Comparison of ENCODE assay signal across 2 cellular contexts in the genomic region with DNA sequence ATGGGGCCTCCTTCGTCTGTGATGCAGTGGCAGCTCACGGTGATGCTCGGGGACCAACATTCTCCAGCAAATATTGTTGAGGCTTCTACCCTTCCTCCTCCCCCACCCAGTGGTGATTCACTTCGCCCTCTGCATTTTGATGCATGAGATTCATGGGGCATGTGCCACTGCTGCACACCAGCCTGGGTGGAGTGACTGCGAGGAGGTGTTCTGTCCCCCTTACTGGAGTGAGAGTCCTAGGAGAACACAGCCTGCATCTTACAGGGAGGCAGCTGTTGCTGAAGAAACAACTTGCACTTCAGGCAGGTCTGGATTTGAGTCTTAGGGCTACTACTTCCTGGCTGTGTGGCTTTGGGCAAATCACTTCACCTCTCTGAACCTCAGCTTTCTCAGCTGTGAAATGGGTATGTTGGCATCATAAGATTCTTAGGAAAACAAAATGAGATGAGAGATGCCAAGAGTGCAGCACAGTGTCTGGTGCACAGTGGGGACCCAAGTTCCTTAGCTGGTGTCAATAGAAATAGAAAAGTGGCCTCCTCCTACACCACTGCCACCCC.
TF ChIP-seq lines count a peak whose summit lies in the region.

No MANE protein-coding gene starts in this region.

TF ChIP-seq in SK-N-SH, 30 proteins besides CTCF, POLR2A, EP300 and RAD21:
- TF ChIP-seq GABPA (IDR thresholded peaks at IDR 0.05; ENCODE audit: low read depth) (no peak), MXI1 (IDR thresholded peaks at IDR 0.05; ENCODE audit: low read depth, low read length) (no peak), MEF2A (IDR thresholded peaks at IDR 0.05; ENCODE audit: borderline replicate concordance, low read depth) (no peak), ELF1 (IDR thresholded peaks at IDR 0.05) (no peak), EZH2phosphoT487 (IDR thresholded peaks at IDR 0.05; ENCODE audit: borderline replicate concordance, low read depth) (no peak), NFIC (IDR thresholded peaks at IDR 0.05; ENCODE audit: borderline replicate concordance) (no peak), JUND (IDR thresholded peaks at IDR 0.05) (no peak), SIN3A (IDR thresholded peaks at IDR 0.05; ENCODE audit: borderline replicate concordance, low read depth, low read length) (no peak), CHD2 (IDR thresholded peaks at IDR 0.05; ENCODE audit: low read length, partially characterized antibody) (no peak), POLR2AphosphoS5 (IDR thresholded peaks at IDR 0.05; ENCODE audit: low read depth, low read length) (no peak), FOSL2 (IDR thresholded peaks at IDR 0.05; ENCODE audit: borderline replicate concordance, low read depth) (no peak), SMC3 (IDR thresholded peaks at IDR 0.05; ENCODE audit: low read depth, low read length) (no peak), TEAD4 (IDR thresholded peaks at IDR 0.05; ENCODE audit: borderline replicate concordance, insufficient read depth) (no peak), NRF1 (IDR thresholded peaks at IDR 0.05; ENCODE audit: low read depth, low read length) (no peak), RFX5 (IDR thresholded peaks at IDR 0.05; ENCODE audit: low read length) (no peak), TAF1 (IDR thresholded peaks at IDR 0.05; ENCODE audit: borderline replicate concordance, low read depth, low read length) (no peak)
- TF ChIP-seq, protein P1, sequence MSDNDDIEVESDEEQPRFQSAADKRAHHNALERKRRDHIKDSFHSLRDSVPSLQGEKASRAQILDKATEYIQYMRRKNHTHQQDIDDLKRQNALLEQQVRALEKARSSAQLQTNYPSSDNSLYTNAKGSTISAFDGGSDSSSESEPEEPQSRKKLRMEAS (IDR thresholded peaks at IDR 0.05; ENCODE audit: low read depth): no peak
- TF ChIP-seq, protein P2, sequence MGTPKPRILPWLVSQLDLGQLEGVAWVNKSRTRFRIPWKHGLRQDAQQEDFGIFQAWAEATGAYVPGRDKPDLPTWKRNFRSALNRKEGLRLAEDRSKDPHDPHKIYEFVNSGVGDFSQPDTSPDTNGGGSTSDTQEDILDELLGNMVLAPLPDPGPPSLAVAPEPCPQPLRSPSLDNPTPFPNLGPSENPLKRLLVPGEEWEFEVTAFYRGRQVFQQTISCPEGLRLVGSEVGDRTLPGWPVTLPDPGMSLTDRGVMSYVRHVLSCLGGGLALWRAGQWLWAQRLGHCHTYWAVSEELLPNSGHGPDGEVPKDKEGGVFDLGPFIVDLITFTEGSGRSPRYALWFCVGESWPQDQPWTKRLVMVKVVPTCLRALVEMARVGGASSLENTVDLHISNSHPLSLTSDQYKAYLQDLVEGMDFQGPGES (IDR thresholded peaks at IDR 0.05; ENCODE audit: low read depth, low read length): no peak
- TF ChIP-seq, protein P3, sequence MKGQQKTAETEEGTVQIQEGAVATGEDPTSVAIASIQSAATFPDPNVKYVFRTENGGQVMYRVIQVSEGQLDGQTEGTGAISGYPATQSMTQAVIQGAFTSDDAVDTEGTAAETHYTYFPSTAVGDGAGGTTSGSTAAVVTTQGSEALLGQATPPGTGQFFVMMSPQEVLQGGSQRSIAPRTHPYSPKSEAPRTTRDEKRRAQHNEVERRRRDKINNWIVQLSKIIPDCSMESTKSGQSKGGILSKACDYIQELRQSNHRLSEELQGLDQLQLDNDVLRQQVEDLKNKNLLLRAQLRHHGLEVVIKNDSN (IDR thresholded peaks at IDR 0.05; ENCODE audit: borderline replicate concordance, low read depth): no peak
- TF ChIP-seq, protein P4, sequence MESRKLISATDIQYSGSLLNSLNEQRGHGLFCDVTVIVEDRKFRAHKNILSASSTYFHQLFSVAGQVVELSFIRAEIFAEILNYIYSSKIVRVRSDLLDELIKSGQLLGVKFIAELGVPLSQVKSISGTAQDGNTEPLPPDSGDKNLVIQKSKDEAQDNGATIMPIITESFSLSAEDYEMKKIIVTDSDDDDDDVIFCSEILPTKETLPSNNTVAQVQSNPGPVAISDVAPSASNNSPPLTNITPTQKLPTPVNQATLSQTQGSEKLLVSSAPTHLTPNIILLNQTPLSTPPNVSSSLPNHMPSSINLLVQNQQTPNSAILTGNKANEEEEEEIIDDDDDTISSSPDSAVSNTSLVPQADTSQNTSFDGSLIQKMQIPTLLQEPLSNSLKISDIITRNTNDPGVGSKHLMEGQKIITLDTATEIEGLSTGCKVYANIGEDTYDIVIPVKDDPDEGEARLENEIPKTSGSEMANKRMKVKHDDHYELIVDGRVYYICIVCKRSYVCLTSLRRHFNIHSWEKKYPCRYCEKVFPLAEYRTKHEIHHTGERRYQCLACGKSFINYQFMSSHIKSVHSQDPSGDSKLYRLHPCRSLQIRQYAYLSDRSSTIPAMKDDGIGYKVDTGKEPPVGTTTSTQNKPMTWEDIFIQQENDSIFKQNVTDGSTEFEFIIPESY (IDR thresholded peaks at IDR 0.05; ENCODE audit: borderline replicate concordance, low read depth): no peak
TF ChIP-seq in SK-N-SH: peak in this region for 0.

TF ChIP-seq in SK-N-SH treated with all-trans-retinoic acid at 6 μM for 48 hours, 23 proteins besides CTCF, POLR2A, EP300 and RAD21:
- TF ChIP-seq ESRRG (CRISPR knock-in tag; IDR thresholded peaks at IDR 0.05) (no peak), TOX (CRISPR knock-in tag; IDR thresholded peaks at IDR 0.05; ENCODE audit: borderline replicate concordance) (no peak), ZC3H10 (CRISPR knock-in tag; IDR thresholded peaks at IDR 0.05) (no peak)
- TF ChIP-seq, protein P5, sequence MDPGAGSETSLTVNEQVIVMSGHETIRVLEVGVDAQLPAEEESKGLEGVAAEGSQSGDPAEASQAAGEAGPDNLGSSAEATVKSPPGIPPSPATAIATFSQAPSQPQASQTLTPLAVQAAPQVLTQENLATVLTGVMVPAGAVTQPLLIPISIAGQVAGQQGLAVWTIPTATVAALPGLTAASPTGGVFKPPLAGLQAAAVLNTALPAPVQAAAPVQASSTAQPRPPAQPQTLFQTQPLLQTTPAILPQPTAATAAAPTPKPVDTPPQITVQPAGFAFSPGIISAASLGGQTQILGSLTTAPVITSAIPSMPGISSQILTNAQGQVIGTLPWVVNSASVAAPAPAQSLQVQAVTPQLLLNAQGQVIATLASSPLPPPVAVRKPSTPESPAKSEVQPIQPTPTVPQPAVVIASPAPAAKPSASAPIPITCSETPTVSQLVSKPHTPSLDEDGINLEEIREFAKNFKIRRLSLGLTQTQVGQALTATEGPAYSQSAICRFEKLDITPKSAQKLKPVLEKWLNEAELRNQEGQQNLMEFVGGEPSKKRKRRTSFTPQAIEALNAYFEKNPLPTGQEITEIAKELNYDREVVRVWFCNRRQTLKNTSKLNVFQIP (CRISPR knock-in tag; IDR thresholded peaks at IDR 0.05; ENCODE audit: borderline replicate concordance, low read depth): no peak
